ENCODE assay signal across 1 cellular context in the genomic region with DNA sequence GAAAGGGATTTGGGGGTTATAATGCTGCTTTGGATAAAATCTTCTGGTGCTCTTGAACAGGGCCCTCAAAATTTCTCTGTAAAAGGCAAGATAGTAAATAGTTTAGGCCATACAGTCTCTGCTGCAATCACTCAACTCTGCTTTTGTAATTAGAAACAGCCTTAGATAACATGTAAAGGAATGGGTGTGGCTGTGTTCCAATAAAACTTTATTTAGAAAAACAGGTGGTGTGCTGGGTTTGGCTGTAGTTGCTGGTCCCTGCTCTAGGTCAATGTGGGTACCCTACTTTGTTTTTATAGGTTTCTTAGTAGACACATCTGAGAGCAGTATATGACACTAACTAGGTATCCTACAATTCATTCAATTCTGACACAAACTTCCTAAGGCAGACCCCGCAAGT.
TF ChIP-seq lines count a peak whose summit lies in the region.

No MANE protein-coding gene starts in this region.

TF ChIP-seq in K562, 482 proteins besides CTCF, POLR2A, EP300 and RAD21:
- TF ChIP-seq, protein P1, sequence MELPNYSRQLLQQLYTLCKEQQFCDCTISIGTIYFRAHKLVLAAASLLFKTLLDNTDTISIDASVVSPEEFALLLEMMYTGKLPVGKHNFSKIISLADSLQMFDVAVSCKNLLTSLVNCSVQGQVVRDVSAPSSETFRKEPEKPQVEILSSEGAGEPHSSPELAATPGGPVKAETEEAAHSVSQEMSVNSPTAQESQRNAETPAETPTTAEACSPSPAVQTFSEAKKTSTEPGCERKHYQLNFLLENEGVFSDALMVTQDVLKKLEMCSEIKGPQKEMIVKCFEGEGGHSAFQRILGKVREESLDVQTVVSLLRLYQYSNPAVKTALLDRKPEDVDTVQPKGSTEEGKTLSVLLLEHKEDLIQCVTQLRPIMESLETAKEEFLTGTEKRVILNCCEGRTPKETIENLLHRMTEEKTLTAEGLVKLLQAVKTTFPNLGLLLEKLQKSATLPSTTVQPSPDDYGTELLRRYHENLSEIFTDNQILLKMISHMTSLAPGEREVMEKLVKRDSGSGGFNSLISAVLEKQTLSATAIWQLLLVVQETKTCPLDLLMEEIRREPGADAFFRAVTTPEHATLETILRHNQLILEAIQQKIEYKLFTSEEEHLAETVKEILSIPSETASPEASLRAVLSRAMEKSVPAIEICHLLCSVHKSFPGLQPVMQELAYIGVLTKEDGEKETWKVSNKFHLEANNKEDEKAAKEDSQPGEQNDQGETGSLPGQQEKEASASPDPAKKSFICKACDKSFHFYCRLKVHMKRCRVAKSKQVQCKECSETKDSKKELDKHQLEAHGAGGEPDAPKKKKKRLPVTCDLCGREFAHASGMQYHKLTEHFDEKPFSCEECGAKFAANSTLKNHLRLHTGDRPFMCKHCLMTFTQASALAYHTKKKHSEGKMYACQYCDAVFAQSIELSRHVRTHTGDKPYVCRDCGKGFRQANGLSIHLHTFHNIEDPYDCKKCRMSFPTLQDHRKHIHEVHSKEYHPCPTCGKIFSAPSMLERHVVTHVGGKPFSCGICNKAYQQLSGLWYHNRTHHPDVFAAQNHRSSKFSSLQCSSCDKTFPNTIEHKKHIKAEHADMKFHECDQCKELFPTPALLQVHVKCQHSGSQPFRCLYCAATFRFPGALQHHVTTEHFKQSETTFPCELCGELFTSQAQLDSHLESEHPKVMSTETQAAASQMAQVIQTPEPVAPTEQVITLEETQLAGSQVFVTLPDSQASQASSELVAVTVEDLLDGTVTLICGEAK (IDR thresholded peaks at IDR 0.05): peak; percentile 92
- TF ChIP-seq, protein P1 (CRISPR knock-in tag; IDR thresholded peaks at IDR 0.05): peak; percentile 71
- no peak for TF ChIP-seq TCF7 (IDR thresholded peaks at IDR 0.05; ENCODE audit: borderline replicate concordance)
TF ChIP-seq in K562: peak in this region for 1.
